In the genomic region with DNA sequence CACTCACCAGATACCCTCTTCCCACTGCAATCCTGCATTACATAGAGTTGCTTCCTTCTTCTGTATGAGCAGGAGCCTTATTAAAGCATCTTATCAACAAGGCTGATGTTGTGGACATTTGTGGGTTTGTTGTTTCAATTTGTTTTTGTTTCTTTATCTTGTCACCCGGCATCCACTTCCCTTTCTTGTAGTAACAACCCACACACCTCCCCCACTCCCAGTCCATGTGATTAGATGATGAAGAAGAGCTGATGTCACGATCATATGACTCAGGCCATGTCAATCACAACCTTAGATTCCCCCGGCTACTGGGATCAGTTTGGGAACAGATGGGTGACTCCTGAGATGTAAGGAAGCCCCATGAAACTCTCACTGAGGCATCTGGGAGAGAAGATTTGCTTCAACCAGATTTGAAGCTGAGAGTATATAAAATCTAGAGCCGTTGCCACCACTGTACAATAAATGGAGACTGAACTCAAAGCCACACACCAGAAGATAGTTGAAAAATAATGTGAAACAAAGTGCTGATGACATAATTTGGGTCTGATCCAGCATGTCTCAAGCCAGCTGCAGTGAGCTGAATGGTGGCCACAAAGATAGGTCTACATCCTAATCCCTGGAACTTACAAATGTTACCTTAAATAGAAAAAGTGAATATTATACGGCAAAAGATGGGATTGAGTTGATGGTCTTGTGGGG, we compare ENCODE assay signal across 12 cellular contexts. TPM values are rescaled to one million over a fixed set of nuclear protein-coding genes. Genes with fewer than 3 reads are reported as not detected.
DNase-seq lines count a peak whose midpoint lies in the region; ATAC-seq and TF ChIP-seq lines count a peak whose summit lies in the region.
"Had no signal": no experiment of that assay in that cellular context is flagged by ENCODE, and none has a peak within 500 bp of the region (broad histone marks: within the 10 kb centered on the region; RNA-seq: fewer than 3 reads in every experiment).

No MANE protein-coding gene starts in this region.

- no peaks in the 10 kb centered on the region for H3F3A ChIP-seq in smooth muscle cell (ENCODE audit: low read depth)

- TF ChIP-seq CTCF in cardiac fibroblast (IDR thresholded peaks at IDR 0.05; ENCODE audit: low read depth, low read length), result no peak
- TF ChIP-seq CTCF in smooth muscle cell (IDR thresholded peaks at IDR 0.05; ENCODE audit: borderline replicate concordance, insufficient read depth, poor library complexity, severe bottlenecking), result no peak

- H3K27ac ChIP-seq in smooth muscle cell (ENCODE audit: low read depth), result no peak overlapping the region
- H3K27ac ChIP-seq: esophagus squamous epithelium, sigmoid colon had no signal

- H4K20me1 ChIP-seq in smooth muscle cell (ENCODE audit: low read depth), result no peaks in the 10 kb centered on the region

- H3K4me3 ChIP-seq in cardiac fibroblast (replicated peaks in 1 of 2; ENCODE audit: low read depth in 2 of 2, low read length in 2 of 2) (no peak overlapping the region), smooth muscle cell (no peak overlapping the region)
- H3K4me3 ChIP-seq: esophagus squamous epithelium, sigmoid colon had no signal

- DNase-seq in OCI-M2 (lab: John Stamatoyannopoulos, UW; ENCODE audit: unreplicated experiment) (peak; percentile 15), cardiac fibroblast (ENCODE audit: low read depth in 2 of 2) (peak; percentile 37 to 55), left ventricle myocardium superior (no peak), smooth muscle cell (lab: John Stamatoyannopoulos, UW; ENCODE audit: unreplicated experiment) (no peak)
- DNase-seq: esophagus squamous epithelium, H7, natural killer cell, NCI-H1417 treated with DMSO at 0.1 percent for 48 hours had no signal

- H3K9ac ChIP-seq in smooth muscle cell (ENCODE audit: low read depth), result no peak overlapping the region

- H3K27me3 ChIP-seq in smooth muscle cell (ENCODE audit: low read depth), result no peaks in the 10 kb centered on the region
- H3K27me3 ChIP-seq: esophagus squamous epithelium, sigmoid colon had no signal

- no peaks in the 10 kb centered on the region for H3K79me2 ChIP-seq in smooth muscle cell (ENCODE audit: low read depth)

- intact Hi-C loops in left ventricle myocardium superior (cut with micrococcal nuclease), result loop anchor here (10.0 kb wide), 1 partner anchor 317 kb away; no protein-coding TSS in a partner anchor

- H3K4me1 ChIP-seq in smooth muscle cell (ENCODE audit: low read depth), result no peaks in the 10 kb centered on the region
- H3K4me1 ChIP-seq: sigmoid colon had no signal

- H3K9me3 ChIP-seq in smooth muscle cell (replicated peaks; ENCODE audit: low read depth), result no peaks in the 10 kb centered on the region
- H3K9me3 ChIP-seq: esophagus squamous epithelium, sigmoid colon had no signal

- no peak overlapping the region for H3K4me2 ChIP-seq in smooth muscle cell

- ATAC-seq in left ventricle myocardium superior (peak; percentile 87), HG02642 (IDR thresholded peaks at IDR 0.05; ENCODE audit: poor library complexity, unreplicated experiment) (no peak), HG02973 (IDR thresholded peaks at IDR 0.05; ENCODE audit: unreplicated experiment) (no peak), GM19324 (IDR thresholded peaks at IDR 0.05; ENCODE audit: low FRiP score, unreplicated experiment) (no peak)

- 54% methylated on average over 5 of the region's 5 CpGs for WGBS in smooth muscle cell (ENCODE audit: low lambda C conversion rate)

- H2AFZ ChIP-seq in smooth muscle cell (ENCODE audit: low read depth), result peak overlapping the region; percentile 62

- H3K36me3 ChIP-seq in smooth muscle cell (ENCODE audit: low read depth), result no peaks in the 10 kb centered on the region
- H3K36me3 ChIP-seq: esophagus squamous epithelium, sigmoid colon had no signal

RNA-seq across cellular contexts. Expression of a gene that starts 34.1 kb away (rescaled TPM):
- total RNA-seq in left ventricle myocardium superior, result 8.7 TPM
- total RNA-seq in smooth muscle cell, result 9.9 and 18.1 TPM in 2 replicates
- 33.2 and 37.3 TPM in 2 replicates for polyA plus RNA-seq in smooth muscle cell

Comparison
In these comparisons a context has a peak if more than half of its experiments do, and no peak if none do; other contexts are left out.
1. DNase-seq: peak in OCI-M2 (single experiment) and cardiac fibroblast (2 of 2); none in left ventricle myocardium superior (single experiment) and smooth muscle cell (single experiment).